In genomic region chr1:172399369-172400072, GRCh38 we compare ENCODE assay signal across 9 cellular contexts. TPM values are rescaled to one million over a fixed set of nuclear protein-coding genes. Genes with fewer than 3 reads are reported as not detected.
DNase-seq lines count a peak whose midpoint lies in the region; ATAC-seq and TF ChIP-seq lines count a peak whose summit lies in the region.
"Had no signal": no experiment of that assay in that cellular context is flagged by ENCODE, and none has a peak within 500 bp of the region (broad histone marks: within the 10 kb centered on the region; RNA-seq: fewer than 3 reads in every experiment).

No MANE protein-coding gene starts in this region.

- H3K27me3 Mint-ChIP-seq in CD4-positive, CD25-positive, alpha-beta regulatory T cell = no peaks in the 10 kb centered on the region
- no peaks in the 10 kb centered on the region for H3K27me3 Mint-ChIP-seq in activated naive CD8-positive, alpha-beta T cell treated with anti-CD3 and anti-CD28 coated beads, Interleukin-2, amount 50 U/mL, for 24 hours

- no peak overlapping the region for H3K9ac ChIP-seq in parathyroid adenoma

- peak overlapping the region; percentile 69 for H2AFZ ChIP-seq in parathyroid adenoma

- H3K79me2 ChIP-seq in parathyroid adenoma = no peaks in the 10 kb centered on the region

- DNase-seq in CD4-positive, CD25-positive, alpha-beta regulatory T cell = peak in 2 of 3 donors; percentile 63 to 71
- DNase-seq in NCI-H526 (lab: John Stamatoyannopoulos, UW) (peak; percentile 77 to 90), Right ventricle myocardium superior (no peak)
- no peak for DNase-seq in activated naive CD8-positive, alpha-beta T cell treated with anti-CD3 and anti-CD28 coated beads, Interleukin-2, amount 50 U/mL, for 24 hours

- H3K9me3 Mint-ChIP-seq in CD4-positive, CD25-positive, alpha-beta regulatory T cell = no peaks in the 10 kb centered on the region
- no peaks in the 10 kb centered on the region for H3K9me3 Mint-ChIP-seq in activated naive CD8-positive, alpha-beta T cell treated with anti-CD3 and anti-CD28 coated beads, Interleukin-2, amount 50 U/mL, for 24 hours

- peak; percentile 56 for TF ChIP-seq CTCF in parathyroid adenoma (IDR thresholded peaks at IDR 0.05)

- H3K4me3 ChIP-seq in CD4-positive, CD25-positive, alpha-beta regulatory T cell (ENCODE audit: low read depth, low read length) = peak overlapping the region; percentile 78
- no peak overlapping the region for H3K4me3 ChIP-seq in parathyroid adenoma (ENCODE audit: low read depth, low read length)

- ATAC-seq in CD4-positive, CD25-positive, alpha-beta regulatory T cell (ENCODE audit: low read depth in 2 of 2) = peak; percentile 62 to 66
- peak; percentile 36 for ATAC-seq in GM21360 (IDR thresholded peaks at IDR 0.05; ENCODE audit: unreplicated experiment)
- ATAC-seq in activated naive CD8-positive, alpha-beta T cell treated with anti-CD3 and anti-CD28 coated beads, Interleukin-2, amount 50 U/mL, for 24 hours = no peak
- peak; percentile 83 for ATAC-seq in Right ventricle myocardium superior (ENCODE audit: poor library complexity)
- no peak for ATAC-seq in HG03175 (IDR thresholded peaks at IDR 0.05; ENCODE audit: unreplicated experiment)
- no peak for ATAC-seq in GM19397 (IDR thresholded peaks at IDR 0.05; ENCODE audit: unreplicated experiment)

- no peaks in the 10 kb centered on the region for H3K27me3 ChIP-seq in CD4-positive, CD25-positive, alpha-beta regulatory T cell (ENCODE audit: control insufficient read depth, insufficient read depth, low read length)
- no peaks in the 10 kb centered on the region for H3K27me3 ChIP-seq in parathyroid adenoma (ENCODE audit: control insufficient read depth, insufficient read depth, low read length)

- intact Hi-C loops in Right ventricle myocardium superior (cut with DNase I) = loop anchor here (5.0 to 10.0 kb wide), 2 partner anchors 265 to 307 kb away; no protein-coding TSS in a partner anchor

- peak overlapping the region; percentile 57 for H3K4me2 ChIP-seq in parathyroid adenoma (ENCODE audit: low read length)

- H3K36me3 ChIP-seq in CD4-positive, CD25-positive, alpha-beta regulatory T cell (ENCODE audit: control insufficient read depth, insufficient read depth, low read length) = no peaks in the 10 kb centered on the region
- H3K36me3 ChIP-seq in parathyroid adenoma (ENCODE audit: control insufficient read depth, insufficient read depth, low read length) = no peaks in the 10 kb centered on the region

- peak overlapping the region; percentile 5 to 84 (median 74) for H3K4me3 Mint-ChIP-seq in CD4-positive, CD25-positive, alpha-beta regulatory T cell
- H3K4me3 Mint-ChIP-seq in activated naive CD8-positive, alpha-beta T cell treated with anti-CD3 and anti-CD28 coated beads, Interleukin-2, amount 50 U/mL, for 24 hours = peak overlapping the region; percentile 40

- H3K4me1 Mint-ChIP-seq in CD4-positive, CD25-positive, alpha-beta regulatory T cell = peaks cover 24 to 65% (median 46%) of the 10 kb centered on the region in 4 donors
- peaks cover 69% of the 10 kb centered on the region for H3K4me1 Mint-ChIP-seq in activated naive CD8-positive, alpha-beta T cell treated with anti-CD3 and anti-CD28 coated beads, Interleukin-2, amount 50 U/mL, for 24 hours

- no peak overlapping the region for H3K27ac ChIP-seq in CD4-positive, CD25-positive, alpha-beta regulatory T cell (ENCODE audit: insufficient read depth, low read length, poor library complexity, severe bottlenecking)
- H3K27ac ChIP-seq in parathyroid adenoma = no peak overlapping the region

- no peaks in the 10 kb centered on the region for H3K9me3 ChIP-seq in CD4-positive, CD25-positive, alpha-beta regulatory T cell (ENCODE audit: control insufficient read depth in 2 of 2, low read length in 2 of 2)
- H3K9me3 ChIP-seq in parathyroid adenoma (ENCODE audit: control insufficient read depth, low read length) = no peaks in the 10 kb centered on the region

- H3K4me1 ChIP-seq in CD4-positive, CD25-positive, alpha-beta regulatory T cell (ENCODE audit: control insufficient read depth, insufficient read depth, low read length, poor library complexity, severe bottlenecking) = peaks cover 24% of the 10 kb centered on the region
- H3K4me1 ChIP-seq in parathyroid adenoma = peaks cover 2% of the 10 kb centered on the region

- H3K36me3 Mint-ChIP-seq in CD4-positive, CD25-positive, alpha-beta regulatory T cell = no peaks in the 10 kb centered on the region
- no peaks in the 10 kb centered on the region for H3K36me3 Mint-ChIP-seq in activated naive CD8-positive, alpha-beta T cell treated with anti-CD3 and anti-CD28 coated beads, Interleukin-2, amount 50 U/mL, for 24 hours (ENCODE audit: low read depth)

- peak overlapping the region; percentile 42 to 97 (median 89) for H3K27ac Mint-ChIP-seq in CD4-positive, CD25-positive, alpha-beta regulatory T cell
- H3K27ac Mint-ChIP-seq in activated naive CD8-positive, alpha-beta T cell treated with anti-CD3 and anti-CD28 coated beads, Interleukin-2, amount 50 U/mL, for 24 hours = peak overlapping the region; percentile 39

RNA-seq across cellular contexts. Expression of gene C1orf105, which starts 21.0 kb away (rescaled TPM):
- total RNA-seq in CD4-positive, CD25-positive, alpha-beta regulatory T cell = not detected
- not detected for polyA plus RNA-seq in CD4-positive, CD25-positive, alpha-beta regulatory T cell
- total RNA-seq in Right ventricle myocardium superior = 14.3 TPM
- total RNA-seq: activated CD8-positive, alpha-beta memory T cell treated with anti-CD3 and anti-CD28 coated beads for 36 hours had no signal

RNA-seq across cellular contexts. Expression of gene PIGC, which starts 44.3 kb away (rescaled TPM):
- total RNA-seq in CD4-positive, CD25-positive, alpha-beta regulatory T cell = 22.6 TPM
- 100 to 1,000 TPM; 110 to 132 (median 126) TPM for polyA plus RNA-seq in CD4-positive, CD25-positive, alpha-beta regulatory T cell
- 12.7 TPM for total RNA-seq in Right ventricle myocardium superior

Comparison
In these comparisons a context has a peak if more than half of its experiments do, and no peak if none do; other contexts are left out.
1. ATAC-seq: peak in CD4-positive, CD25-positive, alpha-beta regulatory T cell (2 of 2), GM21360 (single experiment) and Right ventricle myocardium superior (single experiment); none in activated naive CD8-positive, alpha-beta T cell treated with anti-CD3 and anti-CD28 coated beads, Interleukin-2, amount 50 U/mL, for 24 hours (single experiment), HG03175 (single experiment) and GM19397 (single experiment).
2. DNase-seq: peak in CD4-positive, CD25-positive, alpha-beta regulatory T cell (2 of 3) and NCI-H526 (2 of 2); none in activated naive CD8-positive, alpha-beta T cell treated with anti-CD3 and anti-CD28 coated beads, Interleukin-2, amount 50 U/mL, for 24 hours (single experiment) and Right ventricle myocardium superior (single experiment).
3. RNA of gene C1orf105, which starts 21.0 kb away (total RNA-seq): 14.3 TPM in Right ventricle myocardium superior (single experiment); not detected in CD4-positive, CD25-positive, alpha-beta regulatory T cell (single experiment); every median in the first group is over 10 times any median in the second.